Comparison of ENCODE assay signal across 38 cellular contexts in the genomic region with DNA sequence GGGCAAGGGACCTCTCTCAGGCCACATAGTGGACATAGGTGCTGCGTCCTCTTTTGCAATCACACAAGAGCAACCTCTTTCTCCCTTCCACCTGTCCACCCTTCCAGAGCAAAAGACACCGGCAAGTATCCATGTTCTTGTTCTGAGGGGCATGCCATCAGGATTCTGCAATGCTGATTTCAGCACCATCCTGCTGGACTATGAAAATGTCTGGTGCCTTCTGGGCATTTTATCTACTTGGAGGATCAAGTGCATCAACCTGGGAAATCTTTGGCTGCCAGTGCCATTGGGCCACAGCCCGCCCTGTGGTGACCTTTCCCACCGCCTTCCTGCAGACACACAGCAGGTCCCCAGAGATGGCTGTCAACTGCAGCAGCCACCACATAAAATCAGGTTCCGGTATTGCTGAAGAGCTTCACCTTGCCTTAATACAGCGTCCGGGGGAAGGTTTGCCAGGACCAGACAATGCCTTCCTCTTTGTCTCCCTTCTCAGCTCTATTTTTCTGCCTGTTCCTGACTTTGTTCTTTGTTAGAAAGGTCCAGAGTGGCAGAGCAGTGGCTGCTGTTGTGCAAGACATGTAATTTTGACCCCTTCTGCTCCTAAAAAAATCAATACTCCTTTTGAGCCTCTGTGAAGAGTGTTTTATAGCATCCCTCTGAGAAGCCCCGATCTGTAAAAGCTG. TPM values are rescaled to one million over a fixed set of nuclear protein-coding genes. Genes with fewer than 3 reads are reported as not detected.
"Had no signal": no experiment of that assay in that cellular context is flagged by ENCODE, and none has a peak within 500 bp of the region (broad histone marks: within the 10 kb centered on the region; RNA-seq: fewer than 3 reads in every experiment).

No MANE protein-coding gene starts in this region.

- H3K4me2 ChIP-seq: hepatocyte had no signal

- H3K4me1 ChIP-seq: adrenal gland, gastrocnemius medialis, thyroid gland, upper lobe of left lung had no signal

- ATAC-seq: effector memory CD8-positive, alpha-beta T cell; gastrocnemius medialis; left cardiac atrium; sciatic nerve; stimulated activated memory B cell treated with anti-CD40 and anti-IgM and Interleukin-4, amounts not matched to agents 10 μg/mL and 1 μg/mL and 100 μg/mL, for 72 hours; stimulated activated naive CD8-positive, alpha-beta T cell treated with anti-CD3 and anti-CD28 coated beads, Interleukin-15, amount 100 ng/mL, for 72 hours had no signal

- H3K27ac Mint-ChIP-seq: activated naive CD4-positive, alpha-beta T cell treated with anti-CD3 and anti-CD28 coated beads for 36 hours; activated naive CD8-positive, alpha-beta T cell treated with anti-CD3 and anti-CD28 coated beads for 36 hours; mesothelial cell of epicardium; naive B cell; nephron progenitor cell; stimulated activated memory B cell treated with anti-CD40 and anti-IgM and Interleukin-4, amounts not matched to agents 10 μg/mL and 1 μg/mL and 100 μg/mL, for 72 hours; stimulated activated naive CD8-positive, alpha-beta T cell treated with anti-CD3 and anti-CD28 coated beads, Interleukin-15, amount 100 ng/mL, for 72 hours had no signal

- H3K79me2 ChIP-seq: hepatocyte had no signal

- H3K27me3 ChIP-seq: cardiac muscle cell, thyroid gland, upper lobe of left lung had no signal

- DNase-seq: activated CD4-positive, alpha-beta T cell treated with anti-CD3 and anti-CD28 coated beads for 4 hours; activated CD4-positive, alpha-beta T cell treated with anti-CD3 and anti-CD28 coated beads, Interleukin-2, amount 50 U/mL, for 48 hours; activated CD8-positive, alpha-beta memory T cell treated with anti-CD3 and anti-CD28 coated beads for 24 hours; activated effector memory CD4-positive, alpha-beta T cell treated with Interleukin-2 at 50 U/mL for 16 hours; activated naive CD4-positive, alpha-beta T cell treated with anti-CD3 and anti-CD28 coated beads for 36 hours; activated naive CD8-positive, alpha-beta T cell treated with anti-CD3 and anti-CD28 coated beads for 36 hours; adrenal gland; aorta; cortex of kidney; effector memory CD8-positive, alpha-beta T cell; erythroblast; gastrocnemius medialis; left cardiac atrium; naive B cell; nephron progenitor cell; stimulated activated CD4-positive, alpha-beta T cell treated with anti-CD3 and anti-CD28 coated beads, Interleukin-1b, Interleukin-23, amount 100 ng/mL, for 48 hours; stimulated activated CD4-positive, alpha-beta T cell treated with anti-CD3 and anti-CD28 coated beads, Interleukin-4, amount 100 ng/mL, for 4 hours; stimulated activated CD8-positive, alpha-beta memory T cell treated with anti-CD3 and anti-CD28 coated beads, Interleukin-4, amount 100 ng/mL, for 48 hours; stimulated activated naive CD8-positive, alpha-beta T cell treated with anti-CD3 and anti-CD28 coated beads, Interleukin-15, amount 100 ng/mL, for 72 hours; substantia nigra; T-helper 9 cell; thyroid gland; upper lobe of left lung had no signal

- H3K36me3 Mint-ChIP-seq: activated naive CD8-positive, alpha-beta T cell treated with anti-CD3 and anti-CD28 coated beads for 36 hours; brain; mesothelial cell of epicardium; naive B cell; stimulated activated memory B cell treated with anti-CD40 and anti-IgM and Interleukin-4, amounts not matched to agents 10 μg/mL and 1 μg/mL and 100 μg/mL, for 72 hours had no signal

- H3K36me3 ChIP-seq: adrenal gland, cardiac muscle cell, gastrocnemius medialis, neutrophil, thyroid gland, upper lobe of left lung had no signal

- H3K4me1 Mint-ChIP-seq: activated naive CD8-positive, alpha-beta T cell treated with anti-CD3 and anti-CD28 coated beads for 36 hours; mesothelial cell of epicardium; naive B cell; nephron progenitor cell; stimulated activated memory B cell treated with anti-CD40 and anti-IgM and Interleukin-4, amounts not matched to agents 10 μg/mL and 1 μg/mL and 100 μg/mL, for 72 hours; stimulated activated naive CD8-positive, alpha-beta T cell treated with anti-CD3 and anti-CD28 coated beads, Interleukin-15, amount 100 ng/mL, for 72 hours had no signal

- H3K9me3 ChIP-seq: adrenal gland, gastrocnemius medialis, neutrophil, thyroid gland, upper lobe of left lung had no signal

- H3K4me3 ChIP-seq: adrenal gland, cardiac muscle cell, gastrocnemius medialis, hepatocyte, skin epidermis, thyroid gland, upper lobe of left lung had no signal

- H2AFZ ChIP-seq: hepatocyte had no signal

- H3K27ac ChIP-seq: adrenal gland, cardiac muscle cell, gastrocnemius medialis, hepatocyte, neutrophil, skin epidermis, thyroid gland, upper lobe of left lung, VCaP had no signal

- H3K9me3 Mint-ChIP-seq: activated naive CD4-positive, alpha-beta T cell treated with anti-CD3 and anti-CD28 coated beads for 36 hours; activated naive CD8-positive, alpha-beta T cell treated with anti-CD3 and anti-CD28 coated beads for 36 hours; effector memory CD8-positive, alpha-beta T cell; mesothelial cell of epicardium; nephron progenitor cell; stimulated activated memory B cell treated with anti-CD40 and anti-IgM and Interleukin-4, amounts not matched to agents 10 μg/mL and 1 μg/mL and 100 μg/mL, for 72 hours; stimulated activated naive CD8-positive, alpha-beta T cell treated with anti-CD3 and anti-CD28 coated beads, Interleukin-15, amount 100 ng/mL, for 72 hours had no signal

- H3K4me3 Mint-ChIP-seq: activated naive CD4-positive, alpha-beta T cell treated with anti-CD3 and anti-CD28 coated beads for 36 hours; activated naive CD8-positive, alpha-beta T cell treated with anti-CD3 and anti-CD28 coated beads for 36 hours; brain; effector memory CD8-positive, alpha-beta T cell; mesothelial cell of epicardium; naive B cell; nephron progenitor cell; stimulated activated memory B cell treated with anti-CD40 and anti-IgM and Interleukin-4, amounts not matched to agents 10 μg/mL and 1 μg/mL and 100 μg/mL, for 72 hours; stimulated activated naive CD8-positive, alpha-beta T cell treated with anti-CD3 and anti-CD28 coated beads, Interleukin-15, amount 100 ng/mL, for 72 hours had no signal

RNA-seq across cellular contexts. Expression of a gene that starts 18.5 kb away (rescaled TPM):
- total RNA-seq: activated naive CD4-positive, alpha-beta T cell treated with anti-CD3 and anti-CD28 coated beads for 36 hours; activated naive CD8-positive, alpha-beta T cell treated with anti-CD3 and anti-CD28 coated beads for 36 hours; adrenal gland; aorta; cardiac muscle cell; chondrocyte; gastrocnemius medialis; left cardiac atrium; lower leg skin; mesothelial cell of epicardium; osteocyte; posterior vena cava; renal cortical epithelial cell; sciatic nerve; upper lobe of left lung had no signal
- polyA plus RNA-seq: adrenal gland, cardiac muscle cell, hepatocyte, keratinocyte had no signal
